ENCODE assay signal across 1 cellular context in genomic region chr1:98555814-98556213, GRCh38.
TF ChIP-seq lines count a peak whose summit lies in the region.

No MANE protein-coding gene starts in this region.

TF ChIP-seq in HCT116, 20 proteins besides CTCF, POLR2A, EP300 and RAD21:
- TF ChIP-seq, protein P1, sequence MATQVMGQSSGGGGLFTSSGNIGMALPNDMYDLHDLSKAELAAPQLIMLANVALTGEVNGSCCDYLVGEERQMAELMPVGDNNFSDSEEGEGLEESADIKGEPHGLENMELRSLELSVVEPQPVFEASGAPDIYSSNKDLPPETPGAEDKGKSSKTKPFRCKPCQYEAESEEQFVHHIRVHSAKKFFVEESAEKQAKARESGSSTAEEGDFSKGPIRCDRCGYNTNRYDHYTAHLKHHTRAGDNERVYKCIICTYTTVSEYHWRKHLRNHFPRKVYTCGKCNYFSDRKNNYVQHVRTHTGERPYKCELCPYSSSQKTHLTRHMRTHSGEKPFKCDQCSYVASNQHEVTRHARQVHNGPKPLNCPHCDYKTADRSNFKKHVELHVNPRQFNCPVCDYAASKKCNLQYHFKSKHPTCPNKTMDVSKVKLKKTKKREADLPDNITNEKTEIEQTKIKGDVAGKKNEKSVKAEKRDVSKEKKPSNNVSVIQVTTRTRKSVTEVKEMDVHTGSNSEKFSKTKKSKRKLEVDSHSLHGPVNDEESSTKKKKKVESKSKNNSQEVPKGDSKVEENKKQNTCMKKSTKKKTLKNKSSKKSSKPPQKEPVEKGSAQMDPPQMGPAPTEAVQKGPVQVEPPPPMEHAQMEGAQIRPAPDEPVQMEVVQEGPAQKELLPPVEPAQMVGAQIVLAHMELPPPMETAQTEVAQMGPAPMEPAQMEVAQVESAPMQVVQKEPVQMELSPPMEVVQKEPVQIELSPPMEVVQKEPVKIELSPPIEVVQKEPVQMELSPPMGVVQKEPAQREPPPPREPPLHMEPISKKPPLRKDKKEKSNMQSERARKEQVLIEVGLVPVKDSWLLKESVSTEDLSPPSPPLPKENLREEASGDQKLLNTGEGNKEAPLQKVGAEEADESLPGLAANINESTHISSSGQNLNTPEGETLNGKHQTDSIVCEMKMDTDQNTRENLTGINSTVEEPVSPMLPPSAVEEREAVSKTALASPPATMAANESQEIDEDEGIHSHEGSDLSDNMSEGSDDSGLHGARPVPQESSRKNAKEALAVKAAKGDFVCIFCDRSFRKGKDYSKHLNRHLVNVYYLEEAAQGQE (IDR thresholded peaks at IDR 0.05; ENCODE audit: low read depth) = no peak
- no peak for TF ChIP-seq EZH2 (IDR thresholded peaks at IDR 0.05)
- no peak for TF ChIP-seq ZNF274 (IDR thresholded peaks at IDR 0.05; ENCODE audit: low read depth, low read length)
- no peak for TF ChIP-seq ZBTB33 (IDR thresholded peaks at IDR 0.05; ENCODE audit: extremely low read depth, insufficient replicate concordance, low read length)
- TF ChIP-seq TCF7L2 (IDR thresholded peaks at IDR 0.05; ENCODE audit: borderline replicate concordance, extremely low read depth, insufficient read depth, insufficient read length) = no peak
- no peak for TF ChIP-seq MAX (IDR thresholded peaks at IDR 0.05)
- no peak for TF ChIP-seq SP1 (IDR thresholded peaks at IDR 0.05; ENCODE audit: low read depth)
- no peak for TF ChIP-seq SIN3A (IDR thresholded peaks at IDR 0.05; ENCODE audit: low read depth)
